Comparison of ENCODE assay signal across 9 cellular contexts in genomic region chr6:29975561-29975907, GRCh38. TPM values are rescaled to one million over a fixed set of nuclear protein-coding genes. Genes with fewer than 3 reads are reported as not detected.
DNase-seq lines count a peak whose midpoint lies in the region; ATAC-seq and TF ChIP-seq lines count a peak whose summit lies in the region.
"Had no signal": no experiment of that assay in that cellular context is flagged by ENCODE, and none has a peak within 500 bp of the region (broad histone marks: within the 10 kb centered on the region; RNA-seq: fewer than 3 reads in every experiment).

No MANE protein-coding gene starts in this region.

- peaks cover 2% of the 10 kb centered on the region; the same call in 1 of the 2 replicates for H3K36me3 Mint-ChIP-seq in WTC11

- intact Hi-C loops in prostate gland (cut with DNase I), result loop anchor here (5.0 kb wide), 1 partner anchor 87 kb away; the partner anchor contains the start of gene POLR1H

- no peak overlapping the region for H3K27ac Mint-ChIP-seq in WTC11

- peak; percentile 31 for DNase-seq in WTC11 (ENCODE audit: low spot score)
- no peak for DNase-seq in iPS DF 6.9 (ENCODE audit: low read depth, low spot score)
- DNase-seq in prostate gland (ENCODE audit: low spot score), result no peak
- no peak for DNase-seq in activated CD8-positive, alpha-beta memory T cell treated with anti-CD3 and anti-CD28 coated beads, Interleukin-2, amount 50 U/mL, for 4 hours
- DNase-seq in NCI-H2107 (lab: John Stamatoyannopoulos, UW), result no peak
- DNase-seq: NCI-H187 treated with DMSO at 0.1 percent for 48 hours had no signal

- no peak; the same call in 1 of the 2 replicates for ATAC-seq in WTC11
- ATAC-seq in HG02885 (IDR thresholded peaks at IDR 0.05; ENCODE audit: poor library complexity, unreplicated experiment), result no peak
- ATAC-seq in GM19455 (IDR thresholded peaks at IDR 0.05; ENCODE audit: unreplicated experiment), result no peak

- no CpG with 5 or more reads among the region's 25 CpGs for WGBS in iPS DF 6.9 (ENCODE audit: insufficient coverage, insufficient read length)
- WGBS in prostate gland, result 6% methylated on average over 25 of the region's 25 CpGs

- no peaks in the 10 kb centered on the region for H3K9me3 Mint-ChIP-seq in WTC11

- H3K4me3 ChIP-seq in iPS DF 6.9 (ENCODE audit: low read length), result peak overlapping the region; percentile 10; the same call in 1 of the 2 replicates
- H3K4me3 ChIP-seq in prostate gland, result peak overlapping the region; percentile 6 to 25

- H3K4me3 Mint-ChIP-seq in WTC11, result peak overlapping the region; percentile 79

- no peak for TF ChIP-seq POLR2A in prostate gland (IDR thresholded peaks at IDR 0.05)

- peak overlapping the region; percentile 67; the same call in 1 of the 2 replicates for H3K9ac ChIP-seq in ES-I3 (ENCODE audit: low read depth, low read length)

- H3K4me1 ChIP-seq in ES-I3 (ENCODE audit: insufficient read depth, low read length), result peaks cover 3% of the 10 kb centered on the region; the same call in 1 of the 2 replicates
- peaks cover 1% of the 10 kb centered on the region; the same call in 1 of the 2 replicates for H3K4me1 ChIP-seq in iPS DF 6.9 (ENCODE audit: control insufficient read depth, insufficient read depth, low read length)
- H3K4me1 ChIP-seq in prostate gland (replicated peaks), result peaks cover 4% of the 10 kb centered on the region

- POLR2A ChIA-PET in WTC11 (lab: Charles Lee), result interaction anchor here (2.1 kb wide), 1 partner anchor 10 kb away, joined by 15 read pairs; no protein-coding TSS in a partner anchor

- H3K27ac ChIP-seq in iPS DF 6.9 (ENCODE audit: low read length), result no peak overlapping the region
- H3K27ac ChIP-seq in prostate gland, result no peak overlapping the region

- H3K27me3 ChIP-seq in iPS DF 6.9 (ENCODE audit: control insufficient read depth, insufficient read depth, low read length) (peaks cover 30% of the 10 kb centered on the region), prostate gland (replicated peaks; ENCODE audit: insufficient read depth) (no peaks in the 10 kb centered on the region)

- no peak for TF ChIP-seq CTCF in WTC11 (IDR thresholded peaks at IDR 0.05)
- TF ChIP-seq CTCF in prostate gland (IDR thresholded peaks at IDR 0.05), result no peak

- H3K4me1 Mint-ChIP-seq in WTC11, result peaks cover 34% of the 10 kb centered on the region

- H3K36me3 ChIP-seq in ES-I3 (ENCODE audit: insufficient read depth, low read length), result no peaks in the 10 kb centered on the region
- no peaks in the 10 kb centered on the region for H3K36me3 ChIP-seq in iPS DF 6.9 (ENCODE audit: control insufficient read depth, insufficient read depth, low read length)
- H3K36me3 ChIP-seq in prostate gland, result no peaks in the 10 kb centered on the region

- peaks cover 80% of the 10 kb centered on the region for H3K27me3 Mint-ChIP-seq in WTC11 (ENCODE audit: low read depth)

- no peaks in the 10 kb centered on the region for H3K9me3 ChIP-seq in ES-I3 (ENCODE audit: control insufficient read depth, insufficient read depth, low read length)
- H3K9me3 ChIP-seq in iPS DF 6.9 (ENCODE audit: control insufficient read depth, insufficient read depth, low read length), result no peaks in the 10 kb centered on the region
- no peaks in the 10 kb centered on the region for H3K9me3 ChIP-seq in prostate gland

- CTCF ChIA-PET in WTC11 (lab: Charles Lee), result interaction anchor here (0.6 to 2.0 kb wide), 5 partner anchors 11 to 326 kb away, joined by 3 to 10 read pairs (median 3); partner anchors contain the start of gene TRIM26

TF ChIP-seq in WTC11, 78 proteins besides CTCF, POLR2A, EP300 and RAD21:
- TF ChIP-seq, protein P1, sequence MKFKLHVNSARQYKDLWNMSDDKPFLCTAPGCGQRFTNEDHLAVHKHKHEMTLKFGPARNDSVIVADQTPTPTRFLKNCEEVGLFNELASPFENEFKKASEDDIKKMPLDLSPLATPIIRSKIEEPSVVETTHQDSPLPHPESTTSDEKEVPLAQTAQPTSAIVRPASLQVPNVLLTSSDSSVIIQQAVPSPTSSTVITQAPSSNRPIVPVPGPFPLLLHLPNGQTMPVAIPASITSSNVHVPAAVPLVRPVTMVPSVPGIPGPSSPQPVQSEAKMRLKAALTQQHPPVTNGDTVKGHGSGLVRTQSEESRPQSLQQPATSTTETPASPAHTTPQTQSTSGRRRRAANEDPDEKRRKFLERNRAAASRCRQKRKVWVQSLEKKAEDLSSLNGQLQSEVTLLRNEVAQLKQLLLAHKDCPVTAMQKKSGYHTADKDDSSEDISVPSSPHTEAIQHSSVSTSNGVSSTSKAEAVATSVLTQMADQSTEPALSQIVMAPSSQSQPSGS (CRISPR knock-in tag; IDR thresholded peaks at IDR 0.05; ENCODE audit: borderline replicate concordance, low read depth), result no peak
- TF ChIP-seq FOXP4 (CRISPR knock-in tag; IDR thresholded peaks at IDR 0.05) (no peak), JUN (CRISPR knock-in tag; IDR thresholded peaks at IDR 0.05) (no peak), ELF4 (CRISPR knock-in tag; IDR thresholded peaks at IDR 0.05; ENCODE audit: low read depth) (no peak), MAX (CRISPR knock-in tag; IDR thresholded peaks at IDR 0.05) (no peak), NFATC4 (CRISPR knock-in tag; IDR thresholded peaks at IDR 0.05) (no peak), ZNF671 (CRISPR knock-in tag; IDR thresholded peaks at IDR 0.05) (no peak), ZNF425 (CRISPR knock-in tag; conservative IDR thresholded peaks at IDR 0.05) (no peak), ZNF281 (CRISPR knock-in tag; IDR thresholded peaks at IDR 0.05) (no peak), ATF1 (CRISPR knock-in tag; IDR thresholded peaks at IDR 0.05) (no peak), KAT7 (CRISPR knock-in tag; IDR thresholded peaks at IDR 0.05; ENCODE audit: borderline replicate concordance) (no peak)

RNA-seq across cellular contexts. Expression of gene HLA-A, which starts 33.2 kb away (rescaled TPM):
- total RNA-seq in WTC11 (2021) (93.2 to 135 TPM (median 134 TPM) in 3 replicates), prostate gland (100 to 1,000 TPM; 564 to 620 TPM)
